ENCODE assay signal across 1 cellular context in the genomic region with DNA sequence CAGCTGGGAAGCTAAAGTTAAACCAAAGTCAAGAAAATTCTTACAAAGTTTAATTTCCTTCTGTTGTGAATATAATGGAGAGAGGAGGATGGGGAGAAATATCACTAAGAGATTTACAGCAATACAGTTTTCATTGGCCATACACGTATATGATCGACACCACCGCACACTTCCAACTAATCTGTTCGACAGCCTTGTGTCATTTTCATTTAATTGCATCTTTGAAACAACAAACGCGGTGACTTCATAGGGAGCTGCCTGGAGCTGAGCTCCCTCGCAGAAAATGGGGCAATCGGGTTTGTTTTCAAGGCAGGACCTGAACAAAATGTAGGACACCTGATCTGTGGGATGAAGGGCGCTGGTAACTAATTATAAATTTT.
TF ChIP-seq lines count a peak whose summit lies in the region.

No MANE protein-coding gene starts in this region.

TF ChIP-seq in H1, 55 proteins besides CTCF, POLR2A, EP300 and RAD21:
- TF ChIP-seq RBBP5 (IDR thresholded peaks at IDR 0.05; ENCODE audit: borderline replicate concordance, low read depth, low read length) (no peak), KDM1A (IDR thresholded peaks at IDR 0.05; ENCODE audit: borderline replicate concordance, low read length) (no peak), SRF (IDR thresholded peaks at IDR 0.05; ENCODE audit: low read depth, low read length) (no peak), CBX5 (IDR thresholded peaks at IDR 0.05; ENCODE audit: low read depth, low read length) (no peak), BACH1 (IDR thresholded peaks at IDR 0.05; ENCODE audit: low read length) (no peak), JUN (IDR thresholded peaks at IDR 0.05; ENCODE audit: low read depth, low read length) (no peak), CHD2 (IDR thresholded peaks at IDR 0.05; ENCODE audit: low read length) (no peak), SIX5 (IDR thresholded peaks at IDR 0.05; ENCODE audit: low read depth, low read length) (no peak), TAF1 (IDR thresholded peaks at IDR 0.05; ENCODE audit: low read depth, low read length) (no peak)
- TF ChIP-seq, protein P1, sequence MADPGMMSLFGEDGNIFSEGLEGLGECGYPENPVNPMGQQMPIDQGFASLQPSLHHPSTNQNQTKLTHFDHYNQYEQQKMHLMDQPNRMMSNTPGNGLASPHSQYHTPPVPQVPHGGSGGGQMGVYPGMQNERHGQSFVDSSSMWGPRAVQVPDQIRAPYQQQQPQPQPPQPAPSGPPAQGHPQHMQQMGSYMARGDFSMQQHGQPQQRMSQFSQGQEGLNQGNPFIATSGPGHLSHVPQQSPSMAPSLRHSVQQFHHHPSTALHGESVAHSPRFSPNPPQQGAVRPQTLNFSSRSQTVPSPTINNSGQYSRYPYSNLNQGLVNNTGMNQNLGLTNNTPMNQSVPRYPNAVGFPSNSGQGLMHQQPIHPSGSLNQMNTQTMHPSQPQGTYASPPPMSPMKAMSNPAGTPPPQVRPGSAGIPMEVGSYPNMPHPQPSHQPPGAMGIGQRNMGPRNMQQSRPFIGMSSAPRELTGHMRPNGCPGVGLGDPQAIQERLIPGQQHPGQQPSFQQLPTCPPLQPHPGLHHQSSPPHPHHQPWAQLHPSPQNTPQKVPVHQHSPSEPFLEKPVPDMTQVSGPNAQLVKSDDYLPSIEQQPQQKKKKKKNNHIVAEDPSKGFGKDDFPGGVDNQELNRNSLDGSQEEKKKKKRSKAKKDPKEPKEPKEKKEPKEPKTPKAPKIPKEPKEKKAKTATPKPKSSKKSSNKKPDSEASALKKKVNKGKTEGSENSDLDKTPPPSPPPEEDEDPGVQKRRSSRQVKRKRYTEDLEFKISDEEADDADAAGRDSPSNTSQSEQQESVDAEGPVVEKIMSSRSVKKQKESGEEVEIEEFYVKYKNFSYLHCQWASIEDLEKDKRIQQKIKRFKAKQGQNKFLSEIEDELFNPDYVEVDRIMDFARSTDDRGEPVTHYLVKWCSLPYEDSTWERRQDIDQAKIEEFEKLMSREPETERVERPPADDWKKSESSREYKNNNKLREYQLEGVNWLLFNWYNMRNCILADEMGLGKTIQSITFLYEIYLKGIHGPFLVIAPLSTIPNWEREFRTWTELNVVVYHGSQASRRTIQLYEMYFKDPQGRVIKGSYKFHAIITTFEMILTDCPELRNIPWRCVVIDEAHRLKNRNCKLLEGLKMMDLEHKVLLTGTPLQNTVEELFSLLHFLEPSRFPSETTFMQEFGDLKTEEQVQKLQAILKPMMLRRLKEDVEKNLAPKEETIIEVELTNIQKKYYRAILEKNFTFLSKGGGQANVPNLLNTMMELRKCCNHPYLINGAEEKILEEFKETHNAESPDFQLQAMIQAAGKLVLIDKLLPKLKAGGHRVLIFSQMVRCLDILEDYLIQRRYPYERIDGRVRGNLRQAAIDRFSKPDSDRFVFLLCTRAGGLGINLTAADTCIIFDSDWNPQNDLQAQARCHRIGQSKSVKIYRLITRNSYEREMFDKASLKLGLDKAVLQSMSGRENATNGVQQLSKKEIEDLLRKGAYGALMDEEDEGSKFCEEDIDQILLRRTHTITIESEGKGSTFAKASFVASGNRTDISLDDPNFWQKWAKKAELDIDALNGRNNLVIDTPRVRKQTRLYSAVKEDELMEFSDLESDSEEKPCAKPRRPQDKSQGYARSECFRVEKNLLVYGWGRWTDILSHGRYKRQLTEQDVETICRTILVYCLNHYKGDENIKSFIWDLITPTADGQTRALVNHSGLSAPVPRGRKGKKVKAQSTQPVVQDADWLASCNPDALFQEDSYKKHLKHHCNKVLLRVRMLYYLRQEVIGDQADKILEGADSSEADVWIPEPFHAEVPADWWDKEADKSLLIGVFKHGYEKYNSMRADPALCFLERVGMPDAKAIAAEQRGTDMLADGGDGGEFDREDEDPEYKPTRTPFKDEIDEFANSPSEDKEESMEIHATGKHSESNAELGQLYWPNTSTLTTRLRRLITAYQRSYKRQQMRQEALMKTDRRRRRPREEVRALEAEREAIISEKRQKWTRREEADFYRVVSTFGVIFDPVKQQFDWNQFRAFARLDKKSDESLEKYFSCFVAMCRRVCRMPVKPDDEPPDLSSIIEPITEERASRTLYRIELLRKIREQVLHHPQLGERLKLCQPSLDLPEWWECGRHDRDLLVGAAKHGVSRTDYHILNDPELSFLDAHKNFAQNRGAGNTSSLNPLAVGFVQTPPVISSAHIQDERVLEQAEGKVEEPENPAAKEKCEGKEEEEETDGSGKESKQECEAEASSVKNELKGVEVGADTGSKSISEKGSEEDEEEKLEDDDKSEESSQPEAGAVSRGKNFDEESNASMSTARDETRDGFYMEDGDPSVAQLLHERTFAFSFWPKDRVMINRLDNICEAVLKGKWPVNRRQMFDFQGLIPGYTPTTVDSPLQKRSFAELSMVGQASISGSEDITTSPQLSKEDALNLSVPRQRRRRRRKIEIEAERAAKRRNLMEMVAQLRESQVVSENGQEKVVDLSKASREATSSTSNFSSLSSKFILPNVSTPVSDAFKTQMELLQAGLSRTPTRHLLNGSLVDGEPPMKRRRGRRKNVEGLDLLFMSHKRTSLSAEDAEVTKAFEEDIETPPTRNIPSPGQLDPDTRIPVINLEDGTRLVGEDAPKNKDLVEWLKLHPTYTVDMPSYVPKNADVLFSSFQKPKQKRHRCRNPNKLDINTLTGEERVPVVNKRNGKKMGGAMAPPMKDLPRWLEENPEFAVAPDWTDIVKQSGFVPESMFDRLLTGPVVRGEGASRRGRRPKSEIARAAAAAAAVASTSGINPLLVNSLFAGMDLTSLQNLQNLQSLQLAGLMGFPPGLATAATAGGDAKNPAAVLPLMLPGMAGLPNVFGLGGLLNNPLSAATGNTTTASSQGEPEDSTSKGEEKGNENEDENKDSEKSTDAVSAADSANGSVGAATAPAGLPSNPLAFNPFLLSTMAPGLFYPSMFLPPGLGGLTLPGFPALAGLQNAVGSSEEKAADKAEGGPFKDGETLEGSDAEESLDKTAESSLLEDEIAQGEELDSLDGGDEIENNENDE (IDR thresholded peaks at IDR 0.05; ENCODE audit: insufficient replicate concordance, low read length), result no peak
TF ChIP-seq in H1: peak in this region for 0.
